Comparison of ENCODE assay signal across 28 cellular contexts in genomic region chr19:39518975-39519374, GRCh38. TPM values are rescaled to one million over a fixed set of nuclear protein-coding genes. Genes with fewer than 3 reads are reported as not detected.
DNase-seq lines count a peak whose midpoint lies in the region; ATAC-seq, FAIRE-seq and TF ChIP-seq lines count a peak whose summit lies in the region.
"Had no signal": no experiment of that assay in that cellular context is flagged by ENCODE, and none has a peak within 500 bp of the region (broad histone marks: within the 10 kb centered on the region; RNA-seq: fewer than 3 reads in every experiment).

No MANE protein-coding gene starts in this region.

- WGBS in K562 (ENCODE audit: insufficient coverage, low coverage, missing lambda C conversion rate): 5% methylated on average over 9 of the region's 9 CpGs
- WGBS in mesendoderm (ENCODE audit: extremely low coverage, insufficient coverage, low lambda C conversion rate): no CpG with 5 or more reads among the region's 9 CpGs

- POLR2A ChIA-PET in K562 (lab: Yijun Ruan, JAX): interaction anchor here (0.6 to 1.5 kb wide), 3 partner anchors 9 to 380 kb away, joined by 5 to 6 read pairs (median 5); partner anchors contain the start of gene RPS16

- no peaks in the 10 kb centered on the region for H3K4me1 Mint-ChIP-seq in Calu3 (ENCODE audit: low read depth, unreplicated experiment)

- no peak overlapping the region for H4K8ac ChIP-seq in mesendoderm (ENCODE audit: low read depth, low read length)

- H3K36me3 ChIP-seq in HUES6 (ENCODE audit: control insufficient read depth, insufficient read depth, low read length): peaks cover 13% of the 10 kb centered on the region
- H3K36me3 ChIP-seq in K562 (ENCODE audit: control insufficient read depth, insufficient read depth, low read length): no peaks in the 10 kb centered on the region
- no peaks in the 10 kb centered on the region for H3K36me3 ChIP-seq in mesendoderm (ENCODE audit: control insufficient read depth, insufficient read depth, low read length)
- H3K36me3 ChIP-seq: BLaER1 treated with 17β-estradiol and CSF1 and Interleukin-3, amounts not matched to agents 10 nM and 100 nM; heart left ventricle; left ventricle myocardium inferior; Peyer's patch; sigmoid colon; tibial artery had no signal

- peaks cover 55% of the 10 kb centered on the region for H3K27me3 Mint-ChIP-seq in Calu3 (ENCODE audit: unreplicated experiment)

- peak; percentile 77 for ATAC-seq in K562
- no peak for ATAC-seq in GM19455 (IDR thresholded peaks at IDR 0.05; ENCODE audit: unreplicated experiment)
- no peak for ATAC-seq in GM21825 (IDR thresholded peaks at IDR 0.05; ENCODE audit: unreplicated experiment)
- ATAC-seq: activated CD8-positive, alpha-beta T cell treated with anti-CD3 and anti-CD28 coated beads for 36 hours; heart left ventricle had no signal

- in situ Hi-C loops in K562 (cut with MboI): no loop called here

- H3K27ac ChIP-seq in HUES6 (ENCODE audit: low read depth, low read length): no peak overlapping the region; the same call in 1 of the 2 replicates
- peak overlapping the region; percentile 60 for H3K27ac ChIP-seq in K562 (ENCODE audit: extremely low read depth, low read depth, low read length)
- no peak overlapping the region for H3K27ac ChIP-seq in mesendoderm (ENCODE audit: low read depth, low read length)
- H3K27ac ChIP-seq: BLaER1 treated with 17β-estradiol and CSF1 and Interleukin-3, amounts not matched to agents 10 nM and 100 nM; heart left ventricle; left ventricle myocardium inferior; Peyer's patch; sigmoid colon; tibial artery had no signal

- no peaks in the 10 kb centered on the region for H3K9me3 Mint-ChIP-seq in Calu3 (ENCODE audit: low read depth, unreplicated experiment)
- H3K9me3 Mint-ChIP-seq: activated CD8-positive, alpha-beta T cell treated with anti-CD3 and anti-CD28 coated beads for 36 hours; stimulated activated naive CD8-positive, alpha-beta T cell treated with anti-CD3 and anti-CD28 coated beads, Interleukin-15, amount 100 ng/mL, for 72 hours had no signal

- no peaks in the 10 kb centered on the region for H3K9me1 ChIP-seq in K562 (ENCODE audit: control insufficient read depth, insufficient read depth, low read length)

- H3K4me3 ChIP-seq in HUES6 (ENCODE audit: low read depth, low read length) (peak overlapping the region; percentile 61), K562 (peak overlapping the region; percentile 34), mesendoderm (ENCODE audit: low read length) (no peak overlapping the region)
- H3K4me3 ChIP-seq: BLaER1 treated with 17β-estradiol and CSF1 and Interleukin-3, amounts not matched to agents 10 nM and 100 nM; heart left ventricle; left ventricle myocardium inferior; Peyer's patch; sigmoid colon; tibial artery had no signal

- peaks cover 5% of the 10 kb centered on the region for H3K79me1 ChIP-seq in mesendoderm (ENCODE audit: low read length)

- peak overlapping the region; percentile 83 for H3K4me2 ChIP-seq in K562 (ENCODE audit: insufficient read depth, low read length)
- H3K4me2 ChIP-seq in mesendoderm (ENCODE audit: low read length): peak overlapping the region; percentile 16

- H3K9ac ChIP-seq in HUES6 (ENCODE audit: low read length): peak overlapping the region; percentile 2
- H3K9ac ChIP-seq in K562 (ENCODE audit: insufficient read depth in 1 of 2, low read depth in 2 of 2, low read length in 2 of 2): peak overlapping the region; percentile 50 to 84
- peak overlapping the region; percentile 59 for H3K9ac ChIP-seq in mesendoderm (ENCODE audit: low read length)
- H3K9ac ChIP-seq: BLaER1 treated with 17β-estradiol and CSF1 and Interleukin-3, amounts not matched to agents 10 nM and 100 nM had no signal

- H3K27me3 ChIP-seq in HUES6 (ENCODE audit: control insufficient read depth, insufficient read depth, low read length): peaks cover 23% of the 10 kb centered on the region
- peaks cover 4 to 19% of the 10 kb centered on the region in 2 experiments; a peak in 4 of 5 replicates for H3K27me3 ChIP-seq in K562 (ENCODE audit: control insufficient read depth in 2 of 2, insufficient read depth in 2 of 2, low read length in 2 of 2)
- peaks cover 1% of the 10 kb centered on the region for H3K27me3 ChIP-seq in mesendoderm (ENCODE audit: insufficient read depth, low read length, poor library complexity)

- peak; percentile 82 for FAIRE-seq in K562 (lab: Jason Lieb, UNC)
- FAIRE-seq: GM19239 had no signal

- DNase-seq in Calu3 (no peak), K562 (ENCODE audit: extremely low read depth in 1 of 4, low spot score in 3 of 4) (peak; percentile 46 to 71 (median 61)), mesendoderm (no peak), NCI-H1417 (lab: John Stamatoyannopoulos, UW) (no peak), HuH-7.5 (ENCODE audit: low spot score) (no peak)
- DNase-seq: activated CD4-positive, CD25-positive, alpha-beta regulatory T cell treated with anti-CD3 and anti-CD28 coated beads, Interleukin-2, amount 50 U/mL, for 72 hours; activated CD8-positive, alpha-beta T cell treated with anti-CD3 and anti-CD28 coated beads for 36 hours; activated effector memory CD4-positive, alpha-beta T cell treated with Interleukin-2 at 50 U/mL for 16 hours; activated T-cell treated with anti-CD3 and anti-CD28 coated beads for 4 hours; Caco-2; effector CD4-positive, alpha-beta T cell; heart left ventricle; left ventricle myocardium inferior; NCI-H1092; NCI-H187 treated with DMSO at 0.1 percent for 48 hours; NCI-H446 treated with DMSO at 0.1 percent for 48 hours; Peyer's patch; sigmoid colon; stimulated activated naive CD8-positive, alpha-beta T cell treated with anti-CD3 and anti-CD28 coated beads, Interleukin-15, amount 100 ng/mL, for 72 hours; tibial artery had no signal

- no peaks in the 10 kb centered on the region for H4K20me1 ChIP-seq in K562 (replicated peaks; ENCODE audit: control insufficient read depth, insufficient read depth, low read length)

- H3K4me1 ChIP-seq in HUES6 (ENCODE audit: control insufficient read depth, insufficient read depth, low read length): peaks cover 9% of the 10 kb centered on the region
- H3K4me1 ChIP-seq in K562 (replicated peaks in 1 of 2; ENCODE audit: control insufficient read depth in 2 of 2, insufficient read depth in 2 of 2, low read length in 2 of 2): peaks cover 21 to 29% of the 10 kb centered on the region in 2 experiments; a peak in 4 of 5 replicates
- H3K4me1 ChIP-seq in mesendoderm (ENCODE audit: control insufficient read depth, low read depth, low read length): no peaks in the 10 kb centered on the region
- H3K4me1 ChIP-seq: Caco-2 had no signal

- CTCF ChIA-PET in Calu3 (lab: Charles Lee): interaction anchor here (0.8 to 1.2 kb wide), 3 partner anchors 9 to 78 kb away, joined by 3 to 5 read pairs (median 4); partner anchors contain the start of gene EID2B
- CTCF ChIA-PET in K562 (lab: Yijun Ruan, JAX; ENCODE audit: low intra/inter-chr PET ratio): interaction anchor here (0.5 kb wide), 1 partner anchor 74 kb away, joined by 3 read pairs; no protein-coding TSS in a partner anchor

- no peak overlapping the region for H3K27ac Mint-ChIP-seq in Calu3 (ENCODE audit: unreplicated experiment)
- H3K27ac Mint-ChIP-seq: activated CD8-positive, alpha-beta T cell treated with anti-CD3 and anti-CD28 coated beads for 36 hours; brain had no signal

- TF ChIP-seq CTCF in Calu3 (IDR thresholded peaks at IDR 0.05; ENCODE audit: unreplicated experiment) (no peak), K562 (IDR thresholded peaks at IDR 0.05 in 2 of 3, conservative IDR thresholded peaks at IDR 0.05 in 1 of 3; ENCODE audit: insufficient read depth in 2 of 3, low read depth in 1 of 3, low read length in 3 of 3) (no peak)

- BruUV-seq in Calu3 (replicated peaks; lab: Mats Ljungman, UMichigan) (no TSS peak), K562 (replicated peaks; lab: Mats Ljungman, UMichigan) (TSS peak; percentile 48)

- peak overlapping the region; percentile 96 for H2AFZ ChIP-seq in K562 (ENCODE audit: low read depth, low read length)

- no peak for TF ChIP-seq POLR2A in K562 (conservative IDR thresholded peaks at IDR 0.05)

- H2BK15ac ChIP-seq in mesendoderm (replicated peaks; ENCODE audit: low read depth): no peak overlapping the region

- intact Hi-C loops in Calu3 (cut with micrococcal nuclease; ENCODE audit: unreplicated experiment): no loop called here
- intact Hi-C loops in K562 (cut with micrococcal nuclease): no loop called here

- peak overlapping the region; percentile 75 for H3K56ac ChIP-seq in mesendoderm (ENCODE audit: low read length)

- no peak overlapping the region for H4K5ac ChIP-seq in mesendoderm (ENCODE audit: low read length)

- H3K79me2 ChIP-seq in K562 (ENCODE audit: control insufficient read depth, insufficient read depth, low read length): no peaks in the 10 kb centered on the region
- H3K79me2 ChIP-seq in mesendoderm (ENCODE audit: control insufficient read depth, insufficient read depth, low read length): no peaks in the 10 kb centered on the region

- no peak overlapping the region for H3K18ac ChIP-seq in mesendoderm (ENCODE audit: low read length)

- H3K4me3 Mint-ChIP-seq in Calu3 (ENCODE audit: low read depth, unreplicated experiment): peak overlapping the region; percentile 45
- H3K4me3 Mint-ChIP-seq: activated CD8-positive, alpha-beta T cell treated with anti-CD3 and anti-CD28 coated beads for 36 hours; stimulated activated naive CD8-positive, alpha-beta T cell treated with anti-CD3 and anti-CD28 coated beads, Interleukin-15, amount 100 ng/mL, for 72 hours had no signal

- peak overlapping the region; percentile 47 for H3K4ac ChIP-seq in mesendoderm (ENCODE audit: low read depth, low read length)

- no peak overlapping the region for H2BK120ac ChIP-seq in mesendoderm (ENCODE audit: low read depth, low read length)

- H2BK5ac ChIP-seq in mesendoderm (ENCODE audit: low read length): no peak overlapping the region

- H3K23ac ChIP-seq in mesendoderm (ENCODE audit: low read length): no peak overlapping the region

- no peak overlapping the region for H2AK5ac ChIP-seq in mesendoderm (ENCODE audit: low read length)

- no peaks in the 10 kb centered on the region for H3K36me3 Mint-ChIP-seq in Calu3 (ENCODE audit: insufficient read depth, unreplicated experiment)

- no peak for TF ChIP-seq RAD21 in K562 (CRISPR knock-in tag; conservative IDR thresholded peaks at IDR 0.05 in 1 of 2, IDR thresholded peaks at IDR 0.05 in 1 of 2)

- TF ChIP-seq EP300 in K562 (IDR thresholded peaks at IDR 0.05; ENCODE audit: low read length): no peak

- H3K9me3 ChIP-seq in HUES6 (ENCODE audit: control insufficient read depth, insufficient read depth, low read depth, low read length) (no peaks in the 10 kb centered on the region), K562 (replicated peaks; ENCODE audit: control insufficient read depth, insufficient read depth, low read depth, low read length) (no peaks in the 10 kb centered on the region)
- H3K9me3 ChIP-seq: Caco-2, heart left ventricle, left ventricle myocardium inferior, Peyer's patch, sigmoid colon, tibial artery had no signal

RNA-seq across cellular contexts. Expression of gene SELENOV, which starts 4.0 kb away (rescaled TPM):
- total RNA-seq in Calu3 (2022) (not detected in 2 replicates), K562 (2014; rRNA removed) (not detected in 2 replicates), K562 (2014; rRNA removed; fragmentation: Illumina TruSeq; extraction: Trizol) (not detected in 2 replicates), K562 (2015; rRNA removed; fragmentation: Illumina TruSeq; extraction: Trizol) (not detected in 2 replicates), K562 (2021) (0.09 and 0.20 TPM in 2 replicates)
- total RNA-seq in K562 (2011; cell fraction: chromatin; rRNA removed; ENCODE audit: low replicate concordance): 0.25 TPM in 1 of 2 replicates, not detected in the other
- 0.50 TPM in 1 of 2 replicates, not detected in the other for total RNA-seq in K562 (2011; cell fraction: nucleolus; rRNA removed)
- 0.84 and 0.95 TPM in 2 replicates for total RNA-seq in K562 (2011; cell fraction: nucleoplasm; rRNA removed)
- polyA plus RNA-seq in K562 (2011; rRNA removed) (0.15 TPM in 1 of 2 replicates, not detected in the other), K562 (2014; fragmentation: Illumina TruSeq; extraction: Trizol) (0.08 and 0.09 TPM in 2 replicates), K562 (2014; fragmentation: Nextera tagmentation; extraction: Ambion mirVana) (under 1 TPM; 0.04 to 0.06 TPM), K562 (2014; rRNA removed) (0.05 TPM in 1 of 2 replicates, not detected in the other)
- 0.03 TPM in 1 of 2 replicates, not detected in the other for polyA plus RNA-seq in K562 (2011; cell fraction: cytosol; rRNA removed)
- 0.10 and 0.18 TPM in 2 replicates for polyA plus RNA-seq in K562 (2011; cell fraction: nucleus; rRNA removed)
- 0.06 and 0.26 TPM in 2 replicates for polyA plus RNA-seq in K562 (2012)
- not detected in 2 replicates for polyA minus RNA-seq in K562 (2011; rRNA and poly(A)+ RNA removed)
- not detected in 2 replicates for polyA minus RNA-seq in K562 (2011; cell fraction: cytosol; rRNA and poly(A)+ RNA removed)
- not detected in 2 replicates for polyA minus RNA-seq in K562 (2011; cell fraction: nucleus; rRNA and poly(A)+ RNA removed)
- 5.9 TPM for polyA plus RNA-seq in mesendoderm (2013, experiment 1 of 2)
- polyA plus RNA-seq in mesendoderm (2013, experiment 2 of 2): 7.0 TPM
- total RNA-seq: activated CD8-positive, alpha-beta T cell treated with anti-CD3 and anti-CD28 coated beads for 36 hours; fibroblast of villous mesenchyme; heart left ventricle; left ventricle myocardium inferior; LHCN-M2; Peyer's patch; sigmoid colon had no signal
- polyA plus RNA-seq: heart left ventricle, sigmoid colon had no signal

RNA-seq across cellular contexts. Expression of gene EID2B, which starts 13.7 kb away (rescaled TPM):
- total RNA-seq in Calu3 (2022): 2.4 and 3.3 TPM in 2 replicates
- total RNA-seq in K562 (2011; cell fraction: chromatin; rRNA removed; ENCODE audit: low replicate concordance): 8.1 and 8.9 TPM in 2 replicates
- total RNA-seq in K562 (2011; cell fraction: nucleolus; rRNA removed): 10.8 and 12.5 TPM in 2 replicates
- 11.3 and 14.6 TPM in 2 replicates for total RNA-seq in K562 (2011; cell fraction: nucleoplasm; rRNA removed)
- total RNA-seq in K562 (2014; rRNA removed): 4.8 and 5.1 TPM in 2 replicates
- total RNA-seq in K562 (2014; rRNA removed; fragmentation: Illumina TruSeq; extraction: Trizol): 3.9 and 4.8 TPM in 2 replicates
- 2.9 and 3.5 TPM in 2 replicates for total RNA-seq in K562 (2015; rRNA removed; fragmentation: Illumina TruSeq; extraction: Trizol)
- total RNA-seq in K562 (2021): 3.9 and 4.2 TPM in 2 replicates
- 7.9 and 9.3 TPM in 2 replicates for polyA plus RNA-seq in K562 (2011; rRNA removed)
- 5.2 and 12.3 TPM in 2 replicates for polyA plus RNA-seq in K562 (2011; cell fraction: cytosol; rRNA removed)
- 7.6 and 8.6 TPM in 2 replicates for polyA plus RNA-seq in K562 (2011; cell fraction: nucleus; rRNA removed)
- 5.4 and 9.1 TPM in 2 replicates for polyA plus RNA-seq in K562 (2012)
- polyA plus RNA-seq in K562 (2014; fragmentation: Illumina TruSeq; extraction: Trizol): 2.0 and 2.8 TPM in 2 replicates
- polyA plus RNA-seq in K562 (2014; fragmentation: Nextera tagmentation; extraction: Ambion mirVana): 1 to 10 TPM; 4.9 to 5.4 TPM
- 8.8 and 9.8 TPM in 2 replicates for polyA plus RNA-seq in K562 (2014; rRNA removed)
- 2.8 and 3.4 TPM in 2 replicates for polyA minus RNA-seq in K562 (2011; rRNA and poly(A)+ RNA removed)
- 1.0 and 2.1 TPM in 2 replicates for polyA minus RNA-seq in K562 (2011; cell fraction: cytosol; rRNA and poly(A)+ RNA removed)
- 4.4 and 8.7 TPM in 2 replicates for polyA minus RNA-seq in K562 (2011; cell fraction: nucleus; rRNA and poly(A)+ RNA removed)
- polyA plus RNA-seq in mesendoderm (2013, experiment 1 of 2): 1.7 TPM
- polyA plus RNA-seq in mesendoderm (2013, experiment 2 of 2): 1.4 TPM

RNA-seq across cellular contexts. Expression of gene DLL3, which starts 20.2 kb away (rescaled TPM):
- total RNA-seq in Calu3 (2022): 0.19 and 0.42 TPM in 2 replicates
- total RNA-seq in K562 (2011; cell fraction: chromatin; rRNA removed; ENCODE audit: low replicate concordance): 0.56 and 1.8 TPM in 2 replicates
- total RNA-seq in K562 (2011; cell fraction: nucleolus; rRNA removed): 2.0 and 2.5 TPM in 2 replicates
- total RNA-seq in K562 (2011; cell fraction: nucleoplasm; rRNA removed): 2.1 TPM in 2 replicates
- 5.4 and 5.5 TPM in 2 replicates for total RNA-seq in K562 (2014; rRNA removed)
- 1.1 TPM in 2 replicates for total RNA-seq in K562 (2014; rRNA removed; fragmentation: Illumina TruSeq; extraction: Trizol)
- total RNA-seq in K562 (2015; rRNA removed; fragmentation: Illumina TruSeq; extraction: Trizol): 0.80 and 1.1 TPM in 2 replicates
- total RNA-seq in K562 (2021): 2.5 and 3.4 TPM in 2 replicates
- polyA plus RNA-seq in K562 (2011; rRNA removed): 2.1 and 2.5 TPM in 2 replicates
- polyA plus RNA-seq in K562 (2011; cell fraction: cytosol; rRNA removed): 3.2 and 6.3 TPM in 2 replicates
- polyA plus RNA-seq in K562 (2011; cell fraction: nucleus; rRNA removed): 2.0 TPM in 2 replicates
- 1.3 and 2.0 TPM in 2 replicates for polyA plus RNA-seq in K562 (2012)
- 0.53 and 0.92 TPM in 2 replicates for polyA plus RNA-seq in K562 (2014; fragmentation: Illumina TruSeq; extraction: Trizol)
- 1 to 10 TPM in 1 of 2 experiments, under 1 TPM in 1; 0.92 to 1.2 TPM for polyA plus RNA-seq in K562 (2014; fragmentation: Nextera tagmentation; extraction: Ambion mirVana)
- polyA plus RNA-seq in K562 (2014; rRNA removed): 5.2 and 6.3 TPM in 2 replicates
- 0.39 and 0.63 TPM in 2 replicates for polyA minus RNA-seq in K562 (2011; rRNA and poly(A)+ RNA removed)
- 0.86 and 1.1 TPM in 2 replicates for polyA minus RNA-seq in K562 (2011; cell fraction: cytosol; rRNA and poly(A)+ RNA removed)
- 0.94 and 1.4 TPM in 2 replicates for polyA minus RNA-seq in K562 (2011; cell fraction: nucleus; rRNA and poly(A)+ RNA removed)
- polyA plus RNA-seq in mesendoderm (2013, experiment 1 of 2): 2.2 TPM
- 2.4 TPM for polyA plus RNA-seq in mesendoderm (2013, experiment 2 of 2)
- total RNA-seq: heart left ventricle, left ventricle myocardium inferior had no signal
- polyA plus RNA-seq: heart left ventricle had no signal

RNA-seq across cellular contexts. Expression of gene EID2, which starts 21.0 kb away (rescaled TPM):
- total RNA-seq in Calu3 (2022) (14.6 and 17.5 TPM in 2 replicates), K562 (2014; rRNA removed) (18.5 and 20.8 TPM in 2 replicates), K562 (2014; rRNA removed; fragmentation: Illumina TruSeq; extraction: Trizol) (10.9 and 11.7 TPM in 2 replicates), K562 (2015; rRNA removed; fragmentation: Illumina TruSeq; extraction: Trizol) (9.9 and 11.3 TPM in 2 replicates), K562 (2021) (13.8 and 14.6 TPM in 2 replicates)
- 3.2 and 4.8 TPM in 2 replicates for total RNA-seq in K562 (2011; cell fraction: chromatin; rRNA removed; ENCODE audit: low replicate concordance)
- total RNA-seq in K562 (2011; cell fraction: nucleolus; rRNA removed): 4.1 and 4.8 TPM in 2 replicates
- 4.2 TPM in 2 replicates for total RNA-seq in K562 (2011; cell fraction: nucleoplasm; rRNA removed)
- polyA plus RNA-seq in K562 (2011; rRNA removed) (7.3 and 12.4 TPM in 2 replicates), K562 (2014; fragmentation: Illumina TruSeq; extraction: Trizol) (8.2 and 9.6 TPM in 2 replicates), K562 (2014; fragmentation: Nextera tagmentation; extraction: Ambion mirVana) (1 to 10 TPM; 2.5 to 2.7 TPM), K562 (2014; rRNA removed) (18.5 and 23.6 TPM in 2 replicates)
- 4.4 and 10.2 TPM in 2 replicates for polyA plus RNA-seq in K562 (2011; cell fraction: cytosol; rRNA removed)
- polyA plus RNA-seq in K562 (2011; cell fraction: nucleus; rRNA removed): 4.6 TPM in 2 replicates
- 11.3 and 17.7 TPM in 2 replicates for polyA plus RNA-seq in K562 (2012)
- polyA minus RNA-seq in K562 (2011; rRNA and poly(A)+ RNA removed): 3.9 TPM in 2 replicates
- 4.0 and 4.4 TPM in 2 replicates for polyA minus RNA-seq in K562 (2011; cell fraction: cytosol; rRNA and poly(A)+ RNA removed)
- 1.3 and 3.2 TPM in 2 replicates for polyA minus RNA-seq in K562 (2011; cell fraction: nucleus; rRNA and poly(A)+ RNA removed)
- polyA plus RNA-seq in mesendoderm (2013, experiment 1 of 2): 21.4 TPM
- polyA plus RNA-seq in mesendoderm (2013, experiment 2 of 2): 21.7 TPM

RNA-seq across cellular contexts. Expression of gene TIMM50, which starts 38.3 kb away (rescaled TPM):
- total RNA-seq in Calu3 (2022) (110 and 116 TPM in 2 replicates), K562 (2014; rRNA removed) (221 and 239 TPM in 2 replicates), K562 (2014; rRNA removed; fragmentation: Illumina TruSeq; extraction: Trizol) (81.4 and 94.9 TPM in 2 replicates), K562 (2015; rRNA removed; fragmentation: Illumina TruSeq; extraction: Trizol) (145 and 148 TPM in 2 replicates), K562 (2021) (214 and 221 TPM in 2 replicates)
- total RNA-seq in K562 (2011; cell fraction: chromatin; rRNA removed; ENCODE audit: low replicate concordance): 133 and 241 TPM in 2 replicates
- total RNA-seq in K562 (2011; cell fraction: nucleolus; rRNA removed): 181 and 193 TPM in 2 replicates
- total RNA-seq in K562 (2011; cell fraction: nucleoplasm; rRNA removed): 161 and 168 TPM in 2 replicates
- polyA plus RNA-seq in K562 (2011; rRNA removed) (166 and 170 TPM in 2 replicates), K562 (2014; fragmentation: Illumina TruSeq; extraction: Trizol) (157 and 181 TPM in 2 replicates), K562 (2014; fragmentation: Nextera tagmentation; extraction: Ambion mirVana) (10 to 100 TPM; 28.3 to 55.4 TPM), K562 (2014; rRNA removed) (221 and 228 TPM in 2 replicates)
- polyA plus RNA-seq in K562 (2011; cell fraction: cytosol; rRNA removed): 245 and 333 TPM in 2 replicates
- polyA plus RNA-seq in K562 (2011; cell fraction: nucleus; rRNA removed): 158 and 195 TPM in 2 replicates
- polyA plus RNA-seq in K562 (2012): 135 and 190 TPM in 2 replicates
- polyA minus RNA-seq in K562 (2011; rRNA and poly(A)+ RNA removed): 114 and 139 TPM in 2 replicates
- 106 and 111 TPM in 2 replicates for polyA minus RNA-seq in K562 (2011; cell fraction: cytosol; rRNA and poly(A)+ RNA removed)
- polyA minus RNA-seq in K562 (2011; cell fraction: nucleus; rRNA and poly(A)+ RNA removed): 45.2 and 70.6 TPM in 2 replicates
- polyA plus RNA-seq in mesendoderm (2013, experiment 1 of 2): 131 TPM
- 137 TPM for polyA plus RNA-seq in mesendoderm (2013, experiment 2 of 2)

Comparison
In these comparisons a context has a peak if more than half of its experiments do, and no peak if none do; other contexts are left out.
1. DNase-seq: peak in K562 (4 of 4); none in Calu3 (single experiment), mesendoderm (single experiment), NCI-H1417 (0 of 3) and HuH-7.5 (single experiment).
2. H3K9ac ChIP-seq: peak in every context shown above with its lines; median percentile 67 in K562; 59 in mesendoderm; 2 in HUES6.